Comparison of ENCODE assay signal across 22 cellular contexts in genomic region chrX:98362630-98363029, GRCh38.
"Had no signal": no experiment of that assay in that cellular context is flagged by ENCODE, and none has a peak within 500 bp of the region (broad histone marks: within the 10 kb centered on the region; RNA-seq: fewer than 3 reads in every experiment).

No MANE protein-coding gene starts in this region.

- H3K27ac ChIP-seq: esophagus squamous epithelium, psoas muscle, sigmoid colon, spleen, testis, tibial artery, upper lobe of left lung had no signal

- H3K4me3 ChIP-seq: esophagus squamous epithelium, lung, mucosa of descending colon, psoas muscle, sigmoid colon, spleen, testis, tibial artery, upper lobe of left lung had no signal

- ATAC-seq: effector memory CD8-positive, alpha-beta T cell; left lobe of liver; mucosa of descending colon; natural killer cell treated with Interleukin-12 subunit alpha and Interleukin-12 subunit beta and Interleukin-15 and Interleukin-18, amount 100 ng/mL, for 72 hours; psoas muscle; right cardiac atrium; stimulated activated memory B cell treated with anti-CD40 and anti-IgM and Interleukin-4, amounts not matched to agents 10 μg/mL and 1 μg/mL and 100 μg/mL, for 72 hours; stimulated activated naive CD8-positive, alpha-beta T cell treated with anti-CD3 and anti-CD28 coated beads, Interleukin-15, Interleukin-2, amounts not matched to agents 100 U/mL and 50 U/mL, for 24 hours had no signal

- H3K4me1 ChIP-seq: esophagus squamous epithelium, psoas muscle, sigmoid colon, spleen, testis, tibial artery, upper lobe of left lung had no signal

- H3K9me3 ChIP-seq: mucosa of descending colon, psoas muscle, sigmoid colon, testis, tibial artery, upper lobe of left lung had no signal

- DNase-seq: cortex of kidney; effector memory CD8-positive, alpha-beta T cell; erythroblast; esophagus squamous epithelium; foreskin melanocyte; kidney; mucosa of descending colon; naive B cell; psoas muscle; right cardiac atrium; sigmoid colon; spleen; stimulated activated CD4-positive, alpha-beta T cell treated with anti-CD3 and anti-CD28 coated beads, Interleukin-4, amount 100 ng/mL, for 4 hours; stimulated activated naive CD8-positive, alpha-beta T cell treated with anti-CD3 and anti-CD28 coated beads, Interleukin-15, Interleukin-2, amounts not matched to agents 100 U/mL and 50 U/mL, for 24 hours; substantia nigra; testis; tibial artery; upper lobe of left lung had no signal

- H3K27me3 ChIP-seq: esophagus squamous epithelium, sigmoid colon, spleen, testis, tibial artery, upper lobe of left lung had no signal

- H3K36me3 ChIP-seq: esophagus squamous epithelium, sigmoid colon, spleen, tibial artery, upper lobe of left lung had no signal
